9 cellular contexts compared by ENCODE assay signal in the genomic region with DNA sequence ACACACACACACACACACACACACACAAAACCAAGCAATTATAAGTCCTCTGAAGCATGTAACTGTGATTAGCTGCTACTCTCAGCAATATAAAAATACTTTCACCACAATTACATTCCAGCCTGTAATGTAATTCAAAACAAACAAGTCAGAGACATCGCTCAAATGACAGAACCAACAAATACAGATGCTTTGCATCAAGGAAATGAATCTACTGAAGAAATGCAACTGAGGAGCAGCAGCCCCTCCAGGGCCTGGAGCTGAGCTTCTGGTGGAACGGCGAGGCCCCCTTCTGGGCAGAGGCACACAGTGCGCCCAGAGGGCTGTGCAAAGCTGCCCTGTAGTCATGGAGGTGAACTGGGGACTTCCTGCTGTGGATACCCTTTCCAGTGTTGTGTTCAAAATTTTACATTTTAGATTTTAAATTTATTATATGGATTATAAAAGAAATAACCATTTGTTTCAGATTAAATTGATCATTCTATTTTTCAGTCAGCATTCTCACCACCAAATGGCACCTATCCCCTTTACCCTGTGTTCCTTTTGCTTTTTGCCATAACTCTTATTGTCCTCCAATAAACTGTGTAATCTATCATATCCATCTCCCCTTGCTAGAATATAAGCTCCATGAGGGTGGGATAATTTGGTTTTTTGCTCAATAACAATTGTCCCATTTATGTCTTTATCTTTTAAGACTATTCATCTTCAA. TPM values are rescaled to one million over a fixed set of nuclear protein-coding genes. Genes with fewer than 3 reads are reported as not detected.
DNase-seq lines count a peak whose midpoint lies in the region; ATAC-seq lines count a peak whose summit lies in the region.
"Had no signal": no experiment of that assay in that cellular context is flagged by ENCODE, and none has a peak within 500 bp of the region (broad histone marks: within the 10 kb centered on the region; RNA-seq: fewer than 3 reads in every experiment).

No MANE protein-coding gene starts in this region.

- H3K4me2 ChIP-seq in mesendoderm (ENCODE audit: low read length) = no peak overlapping the region

- H3K27ac ChIP-seq in mesendoderm (ENCODE audit: low read depth, low read length) = no peak overlapping the region

- intact Hi-C loops in activated CD4-positive, alpha-beta memory T cell treated with anti-CD3 and anti-CD28 coated beads for 36 hours (cut with micrococcal nuclease) = loop anchor here (1.0 to 5.0 kb wide), 4 partner anchors 194 to 955 kb away; no protein-coding TSS in a partner anchor

- H3K27ac Mint-ChIP-seq in activated CD4-positive, alpha-beta memory T cell treated with anti-CD3 and anti-CD28 coated beads for 36 hours = no peak overlapping the region
- H3K27ac Mint-ChIP-seq: activated naive CD8-positive, alpha-beta T cell had no signal

- no CpG with 5 or more reads among the region's 4 CpGs for WGBS in mesendoderm (ENCODE audit: extremely low coverage, insufficient coverage, low lambda C conversion rate)

- CTCF ChIA-PET in activated CD4-positive, alpha-beta memory T cell treated with anti-CD3 and anti-CD28 coated beads for 36 hours (lab: Charles Lee) = interaction anchor here (0.6 to 4.1 kb wide), 24 partner anchors 10 to 1071 kb away, joined by 3 to 25 read pairs (median 4); no protein-coding TSS in a partner anchor

- no peaks in the 10 kb centered on the region for H3K4me1 ChIP-seq in mesendoderm (ENCODE audit: control insufficient read depth, low read depth, low read length)

- H3K36me3 ChIP-seq in mesendoderm (ENCODE audit: control insufficient read depth, insufficient read depth, low read length) = no peaks in the 10 kb centered on the region

- H3K9ac ChIP-seq in mesendoderm (ENCODE audit: low read length) = no peak overlapping the region

- H2AK5ac ChIP-seq in mesendoderm (ENCODE audit: low read length) = no peak overlapping the region

- H3K56ac ChIP-seq in mesendoderm (ENCODE audit: low read length) = no peak overlapping the region

- peak; percentile 47 for DNase-seq in COLO668 (lab: John Stamatoyannopoulos, UW; ENCODE audit: unreplicated experiment)
- peak; percentile 80 to 90 for DNase-seq in NCI-H526 (lab: John Stamatoyannopoulos, UW)
- DNase-seq in activated CD4-positive, alpha-beta memory T cell treated with anti-CD3 and anti-CD28 coated beads for 36 hours = peak; percentile 78
- DNase-seq in effector CD8-positive, alpha-beta T cell (lab: John Stamatoyannopoulos, UW) = peak; percentile 48
- peak; percentile 83 for DNase-seq in mesendoderm
- DNase-seq in stimulated activated CD8-positive, alpha-beta memory T cell treated with anti-CD3 and anti-CD28 coated beads, Interleukin-2, amount 100 ng/mL, for 1 hour (ENCODE audit: low read depth in 2 of 2) = peak; percentile 44 to 58

- no peak overlapping the region for H2BK120ac ChIP-seq in mesendoderm (ENCODE audit: low read depth, low read length)

- H3K18ac ChIP-seq in mesendoderm (ENCODE audit: low read length) = no peak overlapping the region

- H4K5ac ChIP-seq in mesendoderm (ENCODE audit: low read length) = no peak overlapping the region

- H3K27me3 Mint-ChIP-seq in activated CD4-positive, alpha-beta memory T cell treated with anti-CD3 and anti-CD28 coated beads for 36 hours = no peaks in the 10 kb centered on the region
- H3K27me3 Mint-ChIP-seq: activated naive CD8-positive, alpha-beta T cell had no signal

- POLR2A ChIA-PET in activated CD4-positive, alpha-beta memory T cell treated with anti-CD3 and anti-CD28 coated beads for 36 hours (lab: Charles Lee) = interaction anchor here (0.6 kb wide), 1 partner anchor 338 kb away, joined by 3 read pairs; no protein-coding TSS in a partner anchor

- no peaks in the 10 kb centered on the region for H3K79me1 ChIP-seq in mesendoderm (ENCODE audit: low read length)

- H3K23ac ChIP-seq in mesendoderm (ENCODE audit: low read length) = no peak overlapping the region

- no peaks in the 10 kb centered on the region for H3K79me2 ChIP-seq in mesendoderm (ENCODE audit: control insufficient read depth, insufficient read depth, low read length)

- no peak overlapping the region for H2BK5ac ChIP-seq in mesendoderm (ENCODE audit: low read length)

- no peak overlapping the region for H3K4me3 Mint-ChIP-seq in activated CD4-positive, alpha-beta memory T cell treated with anti-CD3 and anti-CD28 coated beads for 36 hours
- H3K4me3 Mint-ChIP-seq: activated naive CD8-positive, alpha-beta T cell had no signal

- no peak overlapping the region for H3K4ac ChIP-seq in mesendoderm (ENCODE audit: low read depth, low read length)

- H3K4me1 Mint-ChIP-seq in activated CD4-positive, alpha-beta memory T cell treated with anti-CD3 and anti-CD28 coated beads for 36 hours (ENCODE audit: low read depth) = peaks cover 6% of the 10 kb centered on the region

- H3K36me3 Mint-ChIP-seq in activated CD4-positive, alpha-beta memory T cell treated with anti-CD3 and anti-CD28 coated beads for 36 hours = peaks cover 15% of the 10 kb centered on the region

- no peak overlapping the region for H4K8ac ChIP-seq in mesendoderm (ENCODE audit: low read depth, low read length)

- no peaks in the 10 kb centered on the region for H3K9me3 Mint-ChIP-seq in activated CD4-positive, alpha-beta memory T cell treated with anti-CD3 and anti-CD28 coated beads for 36 hours

- H3K27me3 ChIP-seq in mesendoderm (ENCODE audit: insufficient read depth, low read length, poor library complexity) = no peaks in the 10 kb centered on the region

- no peak overlapping the region for H3K4me3 ChIP-seq in mesendoderm (ENCODE audit: low read length)

- ATAC-seq in GM19351 (IDR thresholded peaks at IDR 0.05; ENCODE audit: unreplicated experiment) (peak; percentile 100), HG03432 (IDR thresholded peaks at IDR 0.05; ENCODE audit: unreplicated experiment) (peak; percentile 100)

- H2BK15ac ChIP-seq in mesendoderm (replicated peaks; ENCODE audit: low read depth) = no peak overlapping the region

RNA-seq across cellular contexts. Expression of a gene that starts 23.2 kb away (rescaled TPM):
- 10 to 100 TPM; 26.0 to 27.0 TPM for total RNA-seq in activated CD4-positive, alpha-beta memory T cell treated with anti-CD3 and anti-CD28 coated beads for 36 hours
- 5.4 TPM for polyA plus RNA-seq in mesendoderm (2013, experiment 1 of 2)
- polyA plus RNA-seq in mesendoderm (2013, experiment 2 of 2) = 4.4 TPM

RNA-seq across cellular contexts. Expression of a gene that starts 23.3 kb away (rescaled TPM):
- total RNA-seq in activated CD4-positive, alpha-beta memory T cell treated with anti-CD3 and anti-CD28 coated beads for 36 hours = 10 to 100 TPM; 19.7 to 21.1 TPM
- 24.3 TPM for polyA plus RNA-seq in mesendoderm (2013, experiment 1 of 2)
- polyA plus RNA-seq in mesendoderm (2013, experiment 2 of 2) = 24.9 TPM
